10 cellular contexts compared by ENCODE assay signal in genomic region chr1:177170756-177171535, GRCh38. TPM values are rescaled to one million over a fixed set of nuclear protein-coding genes. Genes with fewer than 3 reads are reported as not detected.
DNase-seq lines count a peak whose midpoint lies in the region; ATAC-seq and TF ChIP-seq lines count a peak whose summit lies in the region.
"Had no signal": no experiment of that assay in that cellular context is flagged by ENCODE, and none has a peak within 500 bp of the region (broad histone marks: within the 10 kb centered on the region; RNA-seq: fewer than 3 reads in every experiment).

A gene with protein sequence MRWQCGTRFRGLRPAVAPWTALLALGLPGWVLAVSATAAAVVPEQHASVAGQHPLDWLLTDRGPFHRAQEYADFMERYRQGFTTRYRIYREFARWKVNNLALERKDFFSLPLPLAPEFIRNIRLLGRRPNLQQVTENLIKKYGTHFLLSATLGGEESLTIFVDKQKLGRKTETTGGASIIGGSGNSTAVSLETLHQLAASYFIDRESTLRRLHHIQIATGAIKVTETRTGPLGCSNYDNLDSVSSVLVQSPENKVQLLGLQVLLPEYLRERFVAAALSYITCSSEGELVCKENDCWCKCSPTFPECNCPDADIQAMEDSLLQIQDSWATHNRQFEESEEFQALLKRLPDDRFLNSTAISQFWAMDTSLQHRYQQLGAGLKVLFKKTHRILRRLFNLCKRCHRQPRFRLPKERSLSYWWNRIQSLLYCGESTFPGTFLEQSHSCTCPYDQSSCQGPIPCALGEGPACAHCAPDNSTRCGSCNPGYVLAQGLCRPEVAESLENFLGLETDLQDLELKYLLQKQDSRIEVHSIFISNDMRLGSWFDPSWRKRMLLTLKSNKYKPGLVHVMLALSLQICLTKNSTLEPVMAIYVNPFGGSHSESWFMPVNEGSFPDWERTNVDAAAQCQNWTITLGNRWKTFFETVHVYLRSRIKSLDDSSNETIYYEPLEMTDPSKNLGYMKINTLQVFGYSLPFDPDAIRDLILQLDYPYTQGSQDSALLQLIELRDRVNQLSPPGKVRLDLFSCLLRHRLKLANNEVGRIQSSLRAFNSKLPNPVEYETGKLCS (plus strand): TSS chr1:177170958. CDS start chr1:177229877, 58,919 bp downstream.

- TF ChIP-seq CTCF in nephron progenitor cell (IDR thresholded peaks at IDR 0.05), result no peak

- ATAC-seq in HG02798 (IDR thresholded peaks at IDR 0.05; ENCODE audit: poor library complexity, unreplicated experiment) (peak; percentile 78), esophagus mucosa (peak; percentile 90), GM19467 (IDR thresholded peaks at IDR 0.05; ENCODE audit: unreplicated experiment) (no peak), HG03097 (IDR thresholded peaks at IDR 0.05; ENCODE audit: low FRiP score, unreplicated experiment) (no peak), HG02763 (IDR thresholded peaks at IDR 0.05; ENCODE audit: unreplicated experiment) (no peak)

- peaks cover 2% of the 10 kb centered on the region for H3K9me3 Mint-ChIP-seq in nephron progenitor cell
- H3K9me3 Mint-ChIP-seq: IgD-negative memory B cell; natural killer cell treated with Interleukin-12 subunit alpha and Interleukin-12 subunit beta and Interleukin-15 and Interleukin-18, amount 100 ng/mL, for 72 hours had no signal

- DNase-seq in Daoy (ENCODE audit: low read depth), result peak; percentile 87
- peak; percentile 94 for DNase-seq in NCI-H748 (lab: John Stamatoyannopoulos, UW; ENCODE audit: unreplicated experiment)
- peak; percentile 83 for DNase-seq in nephron progenitor cell

- H3K36me3 Mint-ChIP-seq in nephron progenitor cell (ENCODE audit: low read depth), result no peaks in the 10 kb centered on the region
- H3K36me3 Mint-ChIP-seq: IgD-negative memory B cell; natural killer cell treated with Interleukin-12 subunit alpha and Interleukin-12 subunit beta and Interleukin-15 and Interleukin-18, amount 100 ng/mL, for 72 hours had no signal

- H3K4me1 Mint-ChIP-seq in nephron progenitor cell, result peaks cover 12% of the 10 kb centered on the region

- no peak within 1 kb of the TSS for H3K4me3 Mint-ChIP-seq in nephron progenitor cell
- H3K4me3 Mint-ChIP-seq: natural killer cell treated with Interleukin-12 subunit alpha and Interleukin-12 subunit beta and Interleukin-15 and Interleukin-18, amount 100 ng/mL, for 72 hours had no signal

- H3K27ac Mint-ChIP-seq in nephron progenitor cell, result no peak within 1 kb of the TSS
- H3K27ac Mint-ChIP-seq: IgD-negative memory B cell; natural killer cell treated with Interleukin-12 subunit alpha and Interleukin-12 subunit beta and Interleukin-15 and Interleukin-18, amount 100 ng/mL, for 72 hours had no signal

- peaks cover 17% of the 10 kb centered on the region for H3K27me3 Mint-ChIP-seq in nephron progenitor cell (ENCODE audit: low read depth, poor library complexity)

RNA-seq across cellular contexts. Expression of the gene that starts here (rescaled TPM):
- total RNA-seq in Daoy (2014; rRNA removed; shearing (Covaris generic)), result 0.69 and 0.74 TPM in 2 replicates
- not detected for total RNA-seq in esophagus mucosa
- total RNA-seq: natural killer cell treated with Interleukin-12 subunit alpha and Interleukin-12 subunit beta and Interleukin-15 and Interleukin-18, amount 100 ng/mL, for 72 hours had no signal

Comparison
In these comparisons a context has a peak if more than half of its experiments do, and no peak if none do; other contexts are left out.
1. Peak in DNase-seq in Daoy; RNA of the gene not detected or under 1 TPM.
2. Peak in ATAC-seq in esophagus mucosa; RNA of the gene not detected or under 1 TPM.